Comparison of ENCODE assay signal across 1 cellular context in genomic region chr3:13251166-13251892, GRCh38.
A peak's percentile ranks its signal among the peaks of the same experiment; 100 is the strongest.
TF ChIP-seq lines count a peak whose summit lies in the region.

No MANE protein-coding gene starts in this region.

TF ChIP-seq in HepG2, 621 proteins besides CTCF, POLR2A, EP300 and RAD21 (continued from another document):
- peak; percentile 52 for TF ChIP-seq PAXIP1 (CRISPR knock-in tag; conservative IDR thresholded peaks at IDR 0.05)
- peak; percentile 81 for TF ChIP-seq HNF4A (CRISPR knock-in tag; IDR thresholded peaks at IDR 0.05)
- peak; percentile 59 for TF ChIP-seq FOXA3 (CRISPR knock-in tag; IDR thresholded peaks at IDR 0.05)
- TF ChIP-seq PATZ1 (CRISPR knock-in tag; IDR thresholded peaks at IDR 0.05) = 0 out of 2 replicates have a peak, but pooled peaks have one; percentile 9
- peak; percentile 39; the same call in 1 of the 2 replicates for TF ChIP-seq SOX5 (CRISPR knock-in tag; IDR thresholded peaks at IDR 0.05; ENCODE audit: borderline replicate concordance)
- TF ChIP-seq HMG20B (CRISPR knock-in tag; conservative IDR thresholded peaks at IDR 0.05) = 0 out of 2 replicates have a peak, but pooled peaks have one; percentile 30
- TF ChIP-seq IKZF5 (CRISPR knock-in tag; IDR thresholded peaks at IDR 0.05) = 0 out of 2 replicates have a peak, but pooled peaks have one; percentile 28
- TF ChIP-seq ISL2 (CRISPR knock-in tag; IDR thresholded peaks at IDR 0.05) = 0 out of 2 replicates have a peak, but pooled peaks have one; percentile 37
- TF ChIP-seq NR2F6 (IDR thresholded peaks at IDR 0.05) = peak; percentile 49; the same call in 1 of the 2 replicates
- TF ChIP-seq NR2F6 (CRISPR knock-in tag; IDR thresholded peaks at IDR 0.05) = peak; percentile 47
- no peak for TF ChIP-seq ZNF83 (CRISPR knock-in tag; IDR thresholded peaks at IDR 0.05; ENCODE audit: borderline replicate concordance)
- no peak for TF ChIP-seq ZBTB44 (CRISPR knock-in tag; IDR thresholded peaks at IDR 0.05)
- TF ChIP-seq RXRB (CRISPR knock-in tag; IDR thresholded peaks at IDR 0.05; ENCODE audit: borderline replicate concordance) = peak; percentile 72; the same call in 1 of the 2 replicates
- no peak for TF ChIP-seq ZNF17 (CRISPR knock-in tag; IDR thresholded peaks at IDR 0.05)
- peak; percentile 47; the same call in 1 of the 2 replicates for TF ChIP-seq CHD4 (IDR thresholded peaks at IDR 0.05; ENCODE audit: borderline replicate concordance, low read length)
- peak; percentile 99 for TF ChIP-seq HINFP (CRISPR knock-in tag; IDR thresholded peaks at IDR 0.05; ENCODE audit: low read depth)
- TF ChIP-seq NFIC (IDR thresholded peaks at IDR 0.05; ENCODE audit: low read length) = peak; percentile 53; the same call in 1 of the 2 replicates
- TF ChIP-seq SOX13 (IDR thresholded peaks at IDR 0.05) = no peak
- peak in 1 of 2 experiments; percentile 56; a peak in 1 of 4 replicates for TF ChIP-seq SOX13 (CRISPR knock-in tag; conservative IDR thresholded peaks at IDR 0.05 in 1 of 2, IDR thresholded peaks at IDR 0.05 in 1 of 2)
- peak; percentile 94 for TF ChIP-seq ZNF549 (CRISPR knock-in tag; IDR thresholded peaks at IDR 0.05)
